Comparison of ENCODE assay signal across 17 cellular contexts in the genomic region with DNA sequence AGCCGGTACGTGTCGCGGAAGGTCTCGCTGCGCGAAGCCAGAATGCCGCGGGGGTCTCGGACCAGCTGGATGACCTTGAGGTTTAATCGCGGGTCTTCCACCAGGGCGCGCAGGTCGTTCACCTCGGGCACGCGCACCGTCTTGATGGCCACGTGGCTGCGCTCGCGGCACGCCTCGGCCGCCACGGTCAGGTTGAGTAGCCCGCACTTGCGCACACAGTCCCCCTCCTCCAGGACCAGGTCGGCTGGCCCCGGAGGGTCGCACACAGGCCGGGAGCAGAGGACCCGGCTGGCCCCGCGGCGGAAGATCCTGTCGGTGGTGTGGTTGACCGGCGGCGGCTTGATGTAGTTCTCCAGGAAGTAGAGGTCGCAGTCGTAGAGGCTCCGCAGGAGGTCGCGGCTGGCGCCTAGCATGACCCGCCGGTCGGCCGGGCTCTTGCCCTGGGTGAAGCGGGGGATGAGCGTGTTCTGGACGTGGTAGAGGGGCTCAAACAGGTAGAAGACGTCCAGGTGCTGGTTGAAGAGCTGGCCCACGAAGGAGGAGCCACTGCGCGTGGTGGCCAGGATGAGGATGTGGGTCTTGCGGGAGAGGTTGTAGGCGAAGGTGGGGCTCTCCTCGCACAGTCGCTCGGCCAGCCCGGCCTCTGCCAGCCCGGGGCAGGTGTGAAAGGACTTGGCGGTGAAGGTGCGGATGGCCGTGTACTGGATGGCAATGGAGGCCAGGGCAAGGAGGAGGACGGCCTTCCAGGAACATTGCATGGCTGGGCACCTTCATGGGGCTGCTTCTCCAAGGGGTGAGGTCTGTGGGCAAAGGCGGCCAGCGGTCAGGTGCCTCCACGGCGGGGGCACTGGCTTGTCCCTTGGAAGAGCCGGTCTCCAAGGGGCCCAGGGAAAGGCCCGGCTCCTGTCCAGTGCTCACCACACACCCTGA. TPM values are rescaled to one million over a fixed set of nuclear protein-coding genes. Genes with fewer than 3 reads are reported as not detected.
DNase-seq lines count a peak whose midpoint lies in the region; ATAC-seq, FAIRE-seq and TF ChIP-seq lines count a peak whose summit lies in the region.
"Had no signal": no experiment of that assay in that cellular context is flagged by ENCODE, and none has a peak within 500 bp of the region (broad histone marks: within the 10 kb centered on the region; RNA-seq: fewer than 3 reads in every experiment).

No MANE protein-coding gene starts in this region.

- H3K36me3 ChIP-seq in small intestine (ENCODE audit: control insufficient read depth in 2 of 2, insufficient read depth in 2 of 2, low read length in 2 of 2): no peaks in the 10 kb centered on the region

- H3K36me3 Mint-ChIP-seq in immature natural killer cell (no peaks in the 10 kb centered on the region), type B pancreatic cell (peaks cover 4% of the 10 kb centered on the region)
- H3K36me3 Mint-ChIP-seq: CD4-positive, CD25-positive, alpha-beta regulatory T cell had no signal

- H3K9me3 Mint-ChIP-seq in immature natural killer cell (no peaks in the 10 kb centered on the region), type B pancreatic cell (no peaks in the 10 kb centered on the region)
- H3K9me3 Mint-ChIP-seq: CD4-positive, CD25-positive, alpha-beta regulatory T cell had no signal

- H3K4me3 ChIP-seq in small intestine (ENCODE audit: low read depth in 1 of 2, low read length in 2 of 2): no peak overlapping the region

- no peak for FAIRE-seq in small intestine (lab: Jason Lieb, UNC)
- FAIRE-seq: H54 had no signal

- no peaks in the 10 kb centered on the region for H3K9me3 ChIP-seq in small intestine (ENCODE audit: control insufficient read depth, low read depth)

- 74 to 80% (median 74%) methylated on average over 72 to 75 of the region's 75 CpGs for WGBS in small intestine, 3 donors

- no peak for ATAC-seq in left cardiac atrium

- peak overlapping the region in 4 of 5 donors; percentile 66 to 75 (median 72) for H3K4me3 Mint-ChIP-seq in immature natural killer cell
- H3K4me3 Mint-ChIP-seq in type B pancreatic cell: no peak overlapping the region
- H3K4me3 Mint-ChIP-seq: CD4-positive, CD25-positive, alpha-beta regulatory T cell had no signal

- peaks cover 7 to 12% of the 10 kb centered on the region in 2 donors for H3K4me1 Mint-ChIP-seq in immature natural killer cell
- peaks cover 29% of the 10 kb centered on the region for H3K4me1 Mint-ChIP-seq in type B pancreatic cell (ENCODE audit: unreplicated experiment)

- no peak for TF ChIP-seq CTCF in type B pancreatic cell (conservative IDR thresholded peaks at IDR 0.05)

- H3K27ac Mint-ChIP-seq in immature natural killer cell (peak overlapping the region in 1 of 6 donors; percentile 55), type B pancreatic cell (no peak overlapping the region)
- H3K27ac Mint-ChIP-seq: CD4-positive, CD25-positive, alpha-beta regulatory T cell had no signal

- H3K27me3 ChIP-seq in small intestine (ENCODE audit: control insufficient read depth in 2 of 2, insufficient read depth in 2 of 2, low read length in 2 of 2): no peaks in the 10 kb centered on the region

- peak; percentile 31 for DNase-seq in 8988T
- DNase-seq in D341Med (ENCODE audit: low spot score): peak; percentile 24
- DNase-seq in immature natural killer cell: no peak
- peak; percentile 40 for DNase-seq in posterior vena cava (ENCODE audit: low spot score)
- no peak for DNase-seq in left cardiac atrium
- no peak for DNase-seq in small intestine
- no peak for DNase-seq in type B pancreatic cell (ENCODE audit: extremely low spot score, unreplicated experiment)
- DNase-seq: CD4-positive, CD25-positive, alpha-beta regulatory T cell; DMS53; IMR-90; NCI-H1105 treated with DMSO at 0.1 percent for 48 hours; NCI-H1694 treated with DMSO at 0.1 percent for 48 hours; NCI-H345; NCI-H69; OCI-M1; SIG-M5 had no signal

- intact Hi-C loops in posterior vena cava (cut with DNase I) (loop anchor here (10.0 kb wide), 1 partner anchor 276 kb away; no protein-coding TSS in a partner anchor), left cardiac atrium (cut with DNase I) (loop anchor here (10.0 kb wide), 4 partner anchors 96 to 276 kb away; no protein-coding TSS in a partner anchor)

- no peaks in the 10 kb centered on the region for H3K4me1 ChIP-seq in small intestine (ENCODE audit: control insufficient read depth in 2 of 2, insufficient read depth in 1 of 2, low read depth in 1 of 2, low read length in 1 of 2)

- H3K27me3 Mint-ChIP-seq in immature natural killer cell (ENCODE audit: low read depth in 3 of 3) (peaks cover 3 to 14% (median 13%) of the 10 kb centered on the region in 3 donors), type B pancreatic cell (peaks cover 2% of the 10 kb centered on the region)

- no peak overlapping the region for H3K27ac ChIP-seq in small intestine (ENCODE audit: low read depth in 1 of 2, low read length in 1 of 2)

RNA-seq across cellular contexts. Expression of a gene that starts 15.0 kb away (rescaled TPM):
- polyA plus RNA-seq in immature natural killer cell: under 1 TPM in 1 of 3 donors, not detected in 2; 0.11 TPM
- 1 to 10 TPM; 3.3 to 5.2 TPM for total RNA-seq in posterior vena cava
- total RNA-seq in left cardiac atrium: 1 to 10 TPM; 3.2 to 3.5 TPM
- polyA plus RNA-seq in small intestine: 1 to 10 TPM in 1 of 3 donors, under 1 TPM in 1, not detected in 1; 0.27 to 1.1 TPM
- total RNA-seq in type B pancreatic cell (ENCODE audit: low replicate concordance): 4.5 and 9.2 TPM in 2 replicates
- total RNA-seq: IMR-90 had no signal

Comparison
In these comparisons a context has a peak if more than half of its experiments do, and no peak if none do; other contexts are left out.
1. DNase-seq: peak in 8988T (single experiment), D341Med (single experiment) and posterior vena cava (single experiment); none in immature natural killer cell (0 of 3), left cardiac atrium (single experiment), small intestine (single experiment) and type B pancreatic cell (single experiment).